8 cellular contexts compared by ENCODE assay signal in genomic region chr9:136545966-136546696, GRCh38. TPM values are rescaled to one million over a fixed set of nuclear protein-coding genes. Genes with fewer than 3 reads are reported as not detected.
A peak's percentile ranks its signal among the peaks of the same experiment; 100 is the strongest.
DNase-seq lines count a peak whose midpoint lies in the region; ATAC-seq, FAIRE-seq and TF ChIP-seq lines count a peak whose summit lies in the region.

NOTCH1 (minus strand) TSS chr9:136546048; CDS start chr9:136545786, 262 bp downstream.

- peaks cover 9 to 11% of the 10 kb centered on the region in 2 experiments for H3K36me3 ChIP-seq in endothelial cell of umbilical vein (ENCODE audit: control insufficient read depth in 2 of 2, extremely low read depth in 1 of 2, insufficient read depth in 2 of 2, low read length in 2 of 2)

- ATAC-seq in GM18873 (IDR thresholded peaks at IDR 0.05; ENCODE audit: low FRiP score, unreplicated experiment) (peak; percentile 59), HG03135 (IDR thresholded peaks at IDR 0.05; ENCODE audit: unreplicated experiment) (peak; percentile 57)

- TF ChIP-seq POLR2A in endothelial cell of umbilical vein (IDR thresholded peaks at IDR 0.05; ENCODE audit: low read depth, low read length) = peak; percentile 6

- H3K79me2 ChIP-seq in endothelial cell of umbilical vein (ENCODE audit: control insufficient read depth, insufficient read depth, low read length) = peaks cover 46% of the 10 kb centered on the region

- DNase-seq in AG20443 (ENCODE audit: low spot score) (peak; percentile 96), NOMO-1 treated with DMSO at 0.1 percent for 48 hours (lab: John Stamatoyannopoulos, UW; ENCODE audit: unreplicated experiment) (peak; percentile 99), endothelial cell of umbilical vein (ENCODE audit: low read depth, low spot score) (peak; percentile 88), middle frontal gyrus (ENCODE audit: extremely low spot score, low spot score) (peak; percentile 73)
- DNase-seq in activated CD8-positive, alpha-beta memory T cell treated with anti-CD3 and anti-CD28 coated beads, Interleukin-2, amount 50 U/mL, for 24 hours (ENCODE audit: extremely low read depth) = peak; percentile 63
- peak; percentile 83 to 86 for DNase-seq in stimulated activated CD8-positive, alpha-beta memory T cell treated with anti-CD3 and anti-CD28 coated beads, Interleukin-2, amount 100 ng/mL, for 48 hours (ENCODE audit: low read depth in 2 of 2)

- H3K4me2 ChIP-seq in endothelial cell of umbilical vein (ENCODE audit: insufficient read depth, low read length) = peak within 1 kb of the TSS; percentile 84

- CTCF ChIA-PET in endothelial cell of umbilical vein (lab: Charles Lee) = interaction anchor here (0.7 to 1.3 kb wide), 5 partner anchors 16 to 79 kb away, joined by 3 to 4 read pairs (median 3); no protein-coding TSS in a partner anchor

- dilution Hi-C loops in endothelial cell of umbilical vein (cut with MboI; ENCODE audit: extremely low pct_ligation_motif_present, low sequenced_read_pairs) = no loop called here

- peak within 1 kb of the TSS; percentile 68 for H3K27ac ChIP-seq in endothelial cell of umbilical vein (ENCODE audit: insufficient read depth, low read depth, low read length)

- H3K27me3 ChIP-seq in endothelial cell of umbilical vein (ENCODE audit: control insufficient read depth in 2 of 2, insufficient read depth in 2 of 2, low read length in 2 of 2) = no peaks in the 10 kb centered on the region

- peak within 1 kb of the TSS; percentile 78 for H3K9ac ChIP-seq in endothelial cell of umbilical vein (replicated peaks; ENCODE audit: extremely low read depth, insufficient read depth, low read length)

- no TSS peak for BruUV-seq in endothelial cell of umbilical vein (replicated peaks; lab: Mats Ljungman, UMichigan)

- no peak for TF ChIP-seq CTCF in endothelial cell of umbilical vein (IDR thresholded peaks at IDR 0.05; ENCODE audit: extremely low read depth in 1 of 2, insufficient read depth in 1 of 2, low read depth in 1 of 2, low read length in 2 of 2)

- H3K9me3 ChIP-seq in endothelial cell of umbilical vein (replicated peaks; ENCODE audit: control insufficient read depth, insufficient read depth, low read length) = no peaks in the 10 kb centered on the region

- H3K9me1 ChIP-seq in endothelial cell of umbilical vein (replicated peaks; ENCODE audit: control insufficient read depth, extremely low read depth, insufficient read depth, low read length) = no peaks in the 10 kb centered on the region

- peak within 1 kb of the TSS; percentile 36 for H2AFZ ChIP-seq in endothelial cell of umbilical vein (ENCODE audit: low read depth, low read length)

- POLR2A ChIA-PET in endothelial cell of umbilical vein (lab: Charles Lee) = interaction anchor here (0.7 to 0.8 kb wide), 2 partner anchors 68 to 116 kb away, joined by 3 to 6 read pairs; partner anchors contain the start of gene EGFL7

- intact Hi-C loops in endothelial cell of umbilical vein (cut with micrococcal nuclease) = loop anchor here (1.0 to 2.0 kb wide), 3 partner anchors 15 to 79 kb away; no protein-coding TSS in a partner anchor

- H3K4me1 ChIP-seq in endothelial cell of umbilical vein (ENCODE audit: control insufficient read depth, extremely low read depth, insufficient read depth, low read length) = peaks cover 45% of the 10 kb centered on the region

- H3K4me3 ChIP-seq in endothelial cell of umbilical vein (replicated peaks in 1 of 3; ENCODE audit: insufficient read depth in 1 of 3, low read depth in 1 of 3, low read length in 3 of 3) = peak within 1 kb of the TSS; percentile 81 to 98 (median 91)

- FAIRE-seq in endothelial cell of umbilical vein (lab: Jason Lieb, UNC) = peak; percentile 81

- no peaks in the 10 kb centered on the region for H4K20me1 ChIP-seq in endothelial cell of umbilical vein (replicated peaks; ENCODE audit: control insufficient read depth, extremely low read depth, insufficient read depth, low read length)

TF ChIP-seq in endothelial cell of umbilical vein, 7 proteins besides CTCF, POLR2A, EP300 and RAD21:
- no peak for TF ChIP-seq MYC (IDR thresholded peaks at IDR 0.05; ENCODE audit: low read depth, low read length)
- TF ChIP-seq JUN (IDR thresholded peaks at IDR 0.05; ENCODE audit: borderline replicate concordance, insufficient read depth, insufficient read length, low read depth) = no peak
- TF ChIP-seq MAX (IDR thresholded peaks at IDR 0.05; ENCODE audit: insufficient read depth, insufficient read length) = no peak
- TF ChIP-seq EZH2 (IDR thresholded peaks at IDR 0.05; ENCODE audit: borderline replicate concordance, low read depth, low read length, severe bottlenecking) = no peak
- peak; percentile 63 for TF ChIP-seq POLR2AphosphoS5 (IDR thresholded peaks at IDR 0.05; ENCODE audit: insufficient read depth, low read depth, low read length)
- TF ChIP-seq GATA2 (IDR thresholded peaks at IDR 0.05; ENCODE audit: insufficient read depth, insufficient read length, low read depth, low read length) = no peak
- TF ChIP-seq FOS (IDR thresholded peaks at IDR 0.05; ENCODE audit: borderline replicate concordance, insufficient read depth, low read length) = no peak

RNA-seq across cellular contexts. Expression of gene NOTCH1, which starts in this region (rescaled TPM):
- 153 and 161 TPM in 2 replicates for total RNA-seq in endothelial cell of umbilical vein
- polyA plus RNA-seq in endothelial cell of umbilical vein = 27.0 and 31.7 TPM in 2 replicates
- 22.4 and 26.2 TPM in 2 replicates for polyA plus RNA-seq in endothelial cell of umbilical vein (2011; cell fraction: cytosol; rRNA removed)
- 75.3 and 84.8 TPM in 2 replicates for polyA plus RNA-seq in endothelial cell of umbilical vein (2011; cell fraction: nucleus; rRNA removed)
- polyA plus RNA-seq in endothelial cell of umbilical vein (2012) = 33.7 and 50.3 TPM in 2 replicates
- 52.5 and 73.2 TPM in 2 replicates for polyA minus RNA-seq in endothelial cell of umbilical vein
- polyA minus RNA-seq in endothelial cell of umbilical vein (2011; cell fraction: cytosol; rRNA and poly(A)+ RNA removed) = 13.9 TPM
- polyA minus RNA-seq in endothelial cell of umbilical vein (2011; cell fraction: nucleus; rRNA and poly(A)+ RNA removed) = 49.7 and 95.4 TPM in 2 replicates

Comparison
In these comparisons a context has a peak if more than half of its experiments do, and no peak if none do; other contexts are left out.
1. Peak in every context shown above with its lines: DNase-seq, ATAC-seq, H3K4me3 ChIP-seq and H3K27ac ChIP-seq.